Comparison of ENCODE assay signal across 9 cellular contexts in the genomic region with DNA sequence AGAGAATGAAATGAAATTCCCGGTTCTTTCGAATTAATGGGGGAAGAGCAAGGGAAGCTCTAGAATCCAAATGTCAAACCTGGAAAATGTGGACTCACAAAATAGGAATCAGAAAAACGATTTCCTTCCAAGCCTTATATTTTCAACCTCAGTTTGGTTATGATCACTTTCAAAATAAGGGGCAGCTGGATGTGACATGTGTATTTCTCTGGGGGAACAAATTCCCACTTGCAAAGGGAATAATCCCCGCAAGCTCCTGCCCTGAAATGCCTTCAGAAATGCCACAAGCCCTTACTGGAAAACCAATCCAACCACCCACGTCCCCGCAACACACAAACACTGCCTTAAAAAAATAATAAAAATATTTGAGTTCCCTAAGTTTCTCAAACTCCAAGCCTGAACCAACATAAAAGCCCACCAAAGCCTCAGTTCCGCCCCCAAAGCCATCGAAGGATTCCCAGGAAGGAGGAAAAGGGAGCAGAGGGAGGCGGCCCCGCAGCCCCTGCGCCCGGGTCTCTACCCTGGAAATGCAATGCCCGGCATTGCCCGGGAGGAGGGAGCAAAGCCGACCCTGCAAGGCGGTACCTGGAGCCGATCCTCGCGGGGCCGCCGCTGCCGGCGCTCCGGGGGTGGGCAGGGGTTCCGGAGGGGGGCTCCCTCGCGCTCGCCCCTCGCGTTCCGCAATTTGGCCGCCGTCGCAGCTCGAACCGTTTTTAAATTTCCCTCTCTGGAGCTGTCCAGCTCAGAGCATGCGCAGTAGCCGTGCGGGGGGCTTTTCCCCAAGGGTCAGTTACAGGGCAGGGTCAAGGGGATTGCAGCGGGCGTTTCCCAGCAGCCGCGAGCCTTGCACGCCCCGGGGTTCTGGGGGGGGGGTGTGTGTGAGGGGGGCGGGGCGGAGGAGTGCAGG. TPM values are rescaled to one million over a fixed set of nuclear protein-coding genes. Genes with fewer than 3 reads are reported as not detected.
A peak's percentile ranks its signal among the peaks of the same experiment; 100 is the strongest.
DNase-seq lines count a peak whose midpoint lies in the region; ATAC-seq lines count a peak whose summit lies in the region.
"Had no signal": no experiment of that assay in that cellular context is flagged by ENCODE, and none has a peak within 500 bp of the region (broad histone marks: within the 10 kb centered on the region; RNA-seq: fewer than 3 reads in every experiment).

A gene with protein sequence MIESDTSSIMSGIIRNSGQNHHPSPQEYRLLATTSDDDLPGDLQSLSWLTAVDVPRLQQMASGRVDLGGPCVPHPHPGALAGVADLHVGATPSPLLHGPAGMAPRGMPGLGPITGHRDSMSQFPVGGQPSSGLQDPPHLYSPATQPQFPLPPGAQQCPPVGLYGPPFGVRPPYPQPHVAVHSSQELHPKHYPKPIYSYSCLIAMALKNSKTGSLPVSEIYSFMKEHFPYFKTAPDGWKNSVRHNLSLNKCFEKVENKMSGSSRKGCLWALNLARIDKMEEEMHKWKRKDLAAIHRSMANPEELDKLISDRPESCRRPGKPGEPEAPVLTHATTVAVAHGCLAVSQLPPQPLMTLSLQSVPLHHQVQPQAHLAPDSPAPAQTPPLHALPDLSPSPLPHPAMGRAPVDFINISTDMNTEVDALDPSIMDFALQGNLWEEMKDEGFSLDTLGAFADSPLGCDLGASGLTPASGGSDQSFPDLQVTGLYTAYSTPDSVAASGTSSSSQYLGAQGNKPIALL (minus strand): TSS at position 751 of the 907 bp plus-strand sequence. CDS start 963 bp downstream, outside the sequence.

- DNase-seq in NCI-H748 (lab: John Stamatoyannopoulos, UW; ENCODE audit: unreplicated experiment), result peak; percentile 69
- no peak for DNase-seq in NCI-H748 treated with DMSO at 0.1 percent for 48 hours (lab: John Stamatoyannopoulos, UW)
- peak; percentile 17 to 27 for DNase-seq in SJCRH30
- DNase-seq in stimulated activated naive B cell treated with anti-CD40 and anti-IgM and Interleukin-4, amounts not matched to agents 10 μg/mL and 1 μg/mL and 100 μg/mL, for 72 hours, result no peak
- DNase-seq in AG08395 (ENCODE audit: low spot score), result no peak
- DNase-seq in effector CD8-positive, alpha-beta T cell (lab: John Stamatoyannopoulos, UW), result no peak
- DNase-seq: AML-193 had no signal

- no peaks in the 10 kb centered on the region for H3K9me3 Mint-ChIP-seq in stimulated activated naive B cell treated with anti-CD40 and anti-IgM and Interleukin-4, amounts not matched to agents 10 μg/mL and 1 μg/mL and 100 μg/mL, for 72 hours

- no peak within 1 kb of the TSS for H3K27ac Mint-ChIP-seq in stimulated activated naive B cell treated with anti-CD40 and anti-IgM and Interleukin-4, amounts not matched to agents 10 μg/mL and 1 μg/mL and 100 μg/mL, for 72 hours

- H3K27me3 ChIP-seq in SJCRH30 (peaks cover 48% of the 10 kb centered on the region), iPS-15b (ENCODE audit: control insufficient read depth, insufficient read depth, low read length) (peaks cover 54% of the 10 kb centered on the region)

- peaks cover 55 to 70% of the 10 kb centered on the region in 2 donors for H3K27me3 Mint-ChIP-seq in stimulated activated naive B cell treated with anti-CD40 and anti-IgM and Interleukin-4, amounts not matched to agents 10 μg/mL and 1 μg/mL and 100 μg/mL, for 72 hours

- ATAC-seq in stimulated activated naive B cell treated with anti-CD40 and anti-IgM and Interleukin-4, amounts not matched to agents 10 μg/mL and 1 μg/mL and 100 μg/mL, for 72 hours (replicated peaks), result no peak
- ATAC-seq in activated CD4-positive, CD25-positive, alpha-beta regulatory T cell treated with anti-CD3 and anti-CD28 coated beads, Interleukin-2, amount 50 U/mL, for 24 hours, result no peak

- H3K4me3 ChIP-seq in SJCRH30, result peak within 1 kb of the TSS; percentile 46
- H3K4me3 ChIP-seq in iPS-15b (ENCODE audit: low read depth, low read length), result peak within 1 kb of the TSS; percentile 70

- H3K9me3 ChIP-seq in SJCRH30 (replicated peaks) (no peaks in the 10 kb centered on the region), iPS-15b (ENCODE audit: control insufficient read depth, insufficient read depth, low read length) (no peaks in the 10 kb centered on the region)

- H3K27ac ChIP-seq in SJCRH30, result no peak within 1 kb of the TSS

- H3K4me3 Mint-ChIP-seq in stimulated activated naive B cell treated with anti-CD40 and anti-IgM and Interleukin-4, amounts not matched to agents 10 μg/mL and 1 μg/mL and 100 μg/mL, for 72 hours, result peak within 1 kb of the TSS; percentile 88 to 92

- H3K36me3 Mint-ChIP-seq in stimulated activated naive B cell treated with anti-CD40 and anti-IgM and Interleukin-4, amounts not matched to agents 10 μg/mL and 1 μg/mL and 100 μg/mL, for 72 hours, result no peaks in the 10 kb centered on the region

- H3K4me1 ChIP-seq in SJCRH30, result no peaks in the 10 kb centered on the region
- no peaks in the 10 kb centered on the region for H3K4me1 ChIP-seq in iPS-15b (ENCODE audit: control insufficient read depth, insufficient read depth, low read length)

- H3K9ac ChIP-seq in iPS-15b (ENCODE audit: low read depth, low read length), result no peak within 1 kb of the TSS

- peaks cover 10 to 18% of the 10 kb centered on the region in 2 donors for H3K4me1 Mint-ChIP-seq in stimulated activated naive B cell treated with anti-CD40 and anti-IgM and Interleukin-4, amounts not matched to agents 10 μg/mL and 1 μg/mL and 100 μg/mL, for 72 hours

- no peaks in the 10 kb centered on the region for H3K36me3 ChIP-seq in SJCRH30
- H3K36me3 ChIP-seq in iPS-15b (ENCODE audit: control insufficient read depth, insufficient read depth, low read length), result no peaks in the 10 kb centered on the region

RNA-seq across cellular contexts. Expression of the gene that starts here (rescaled TPM):
- total RNA-seq in SJCRH30 (2014; rRNA removed; shearing (Covaris generic)), result not detected in 2 replicates

Comparison
In these comparisons a context has a peak if more than half of its experiments do, and no peak if none do; other contexts are left out.
1. Peak in DNase-seq and H3K4me3 ChIP-seq in SJCRH30; RNA of the gene not detected or under 1 TPM.